In genomic region chr10:88582806-88583583, GRCh38 we compare ENCODE assay signal across 8 cellular contexts. TPM values are rescaled to one million over a fixed set of nuclear protein-coding genes. Genes with fewer than 3 reads are reported as not detected.
DNase-seq lines count a peak whose midpoint lies in the region; ATAC-seq and TF ChIP-seq lines count a peak whose summit lies in the region.

Gene RNLS (minus strand): TSS chr10:88583318.

- peak within 1 kb of the TSS; percentile 98 for H2AFZ ChIP-seq in ACC112 (ENCODE audit: low read length, unreplicated experiment)
- peak within 1 kb of the TSS; percentile 66 for H2AFZ ChIP-seq in neuronal stem cell (ENCODE audit: low read length)

- ATAC-seq in GM18870 (IDR thresholded peaks at IDR 0.05; ENCODE audit: unreplicated experiment): peak; percentile 53
- peak; percentile 85 for ATAC-seq in HG03135 (IDR thresholded peaks at IDR 0.05; ENCODE audit: unreplicated experiment)
- peak; percentile 96 for ATAC-seq in Panc1

- peak within 1 kb of the TSS; percentile 83 for H3K4me2 ChIP-seq in neuronal stem cell (ENCODE audit: insufficient read depth, low read length, poor library complexity, severe bottlenecking)

- H3K36me3 ChIP-seq in ACC112 (ENCODE audit: insufficient read depth, low read length) (no peaks in the 10 kb centered on the region), Panc1 (ENCODE audit: control insufficient read depth, insufficient read depth, low read length) (no peaks in the 10 kb centered on the region), neuronal stem cell (replicated peaks in 1 of 2; ENCODE audit: control insufficient read depth in 2 of 2, insufficient read depth in 2 of 2, low read length in 2 of 2) (no peaks in the 10 kb centered on the region), stomach (no peaks in the 10 kb centered on the region)

- TF ChIP-seq EP300 in stomach (IDR thresholded peaks at IDR 0.05): no peak

- no peak within 1 kb of the TSS for H3K14ac ChIP-seq in neuronal stem cell (ENCODE audit: low read length)

- H3K9me3 Mint-ChIP-seq in activated naive CD4-positive, alpha-beta T cell treated with anti-CD3 and anti-CD28 coated beads for 36 hours: peaks cover 4% of the 10 kb centered on the region

- peak within 1 kb of the TSS; percentile 11 for H2BK15ac ChIP-seq in neuronal stem cell (ENCODE audit: low read length)

- H3K27ac ChIP-seq in ACC112 (ENCODE audit: low read depth, low read length): peak within 1 kb of the TSS; percentile 70
- H3K27ac ChIP-seq in Panc1 (ENCODE audit: low read length): peak within 1 kb of the TSS; percentile 93
- H3K27ac ChIP-seq in neuronal stem cell (replicated peaks; ENCODE audit: low read length): peak within 1 kb of the TSS; percentile 80
- H3K27ac ChIP-seq in stomach: peak within 1 kb of the TSS; percentile 84 to 93 (median 86)

- H3K27ac Mint-ChIP-seq in activated naive CD4-positive, alpha-beta T cell treated with anti-CD3 and anti-CD28 coated beads for 36 hours: peak within 1 kb of the TSS; percentile 89

- DNase-seq in Panc1 (ENCODE audit: low read depth, low spot score) (peak; percentile 30), germinal center (ENCODE audit: low spot score) (peak; percentile 67), neuronal stem cell (ENCODE audit: low spot score) (peak; percentile 39), stomach (peak; percentile 51)
- peak; percentile 76 for DNase-seq in activated naive CD4-positive, alpha-beta T cell treated with anti-CD3 and anti-CD28 coated beads for 36 hours

- no peaks in the 10 kb centered on the region for H3K79me1 ChIP-seq in neuronal stem cell (ENCODE audit: low read depth, low read length)

- no peak for TF ChIP-seq POLR2A in stomach (IDR thresholded peaks at IDR 0.05)

- H3K4me3 Mint-ChIP-seq in activated naive CD4-positive, alpha-beta T cell treated with anti-CD3 and anti-CD28 coated beads for 36 hours: peak within 1 kb of the TSS; percentile 82

- peak within 1 kb of the TSS; percentile 81 for H3K23ac ChIP-seq in neuronal stem cell (ENCODE audit: low read depth, low read length, poor library complexity)

- H3K4me1 ChIP-seq in ACC112 (ENCODE audit: control insufficient read depth, insufficient read depth, low read length, unreplicated experiment) (peaks cover 6% of the 10 kb centered on the region), Panc1 (ENCODE audit: control insufficient read depth, insufficient read depth, low read length) (peaks cover 5% of the 10 kb centered on the region), neuronal stem cell (ENCODE audit: control insufficient read depth in 2 of 2, insufficient read depth in 1 of 2, low read depth in 1 of 2, low read length in 2 of 2) (no peaks in the 10 kb centered on the region), stomach (peaks cover 0 to 19% (median 7%) of the 10 kb centered on the region in 4 donors)

- no peak within 1 kb of the TSS for H2BK120ac ChIP-seq in neuronal stem cell (ENCODE audit: low read depth, low read length)

- WGBS in neuronal stem cell (ENCODE audit: extremely low coverage in 2 of 2, insufficient read length in 2 of 2, insufficient replicate concordance in 1 of 2), 2 donors: no CpG with 5 or more reads among the region's 63 CpGs
- WGBS in stomach, 5 donors: 8 to 45% (median 17%) methylated on average over 9 to 63 of the region's 63 CpGs

- BruUV-seq in Panc1 (replicated peaks; lab: Mats Ljungman, UMichigan): no TSS peak

- peak within 1 kb of the TSS; percentile 60 for H2BK5ac ChIP-seq in neuronal stem cell (ENCODE audit: low read length)

- no peak within 1 kb of the TSS for H4K91ac ChIP-seq in neuronal stem cell (ENCODE audit: low read depth, low read length, poor library complexity)

- peak within 1 kb of the TSS; percentile 97 for H3K9ac ChIP-seq in neuronal stem cell (ENCODE audit: low read depth, low read length, poor library complexity)

- H3K36me3 Mint-ChIP-seq in activated naive CD4-positive, alpha-beta T cell treated with anti-CD3 and anti-CD28 coated beads for 36 hours (ENCODE audit: low read depth): no peaks in the 10 kb centered on the region

- peak within 1 kb of the TSS; percentile 93 for H3K18ac ChIP-seq in neuronal stem cell (ENCODE audit: low read length)

- in situ Hi-C loops in Panc1 (cut with HindIII; ENCODE audit: low pct_unique_long_range_greater_than_20kb, low sequenced_read_pairs): no loop called here

- TF ChIP-seq CTCF in Panc1 (IDR thresholded peaks at IDR 0.05) (peak; percentile 97), stomach (IDR thresholded peaks at IDR 0.05) (peak in 5 of 7 experiments; percentile 8 to 69 (median 55))

- peak within 1 kb of the TSS; percentile 52 for H4K8ac ChIP-seq in neuronal stem cell (ENCODE audit: low read depth, low read length)

- POLR2A ChIA-PET in Panc1 (lab: Charles Lee): interaction anchor here (0.5 to 0.7 kb wide), 6 partner anchors 111 to 730 kb away, joined by 3 to 18 read pairs (median 6); partner anchors contain the start of genes KLLN and PTEN

- intact Hi-C loops in Panc1 (cut with micrococcal nuclease; ENCODE audit: unreplicated experiment): no loop called here
- intact Hi-C loops in activated naive CD4-positive, alpha-beta T cell treated with anti-CD3 and anti-CD28 coated beads for 36 hours (cut with micrococcal nuclease): loop anchor here (5.0 kb wide), 4 partner anchors 229 to 499 kb away; partner anchors contain the start of gene FAS
- intact Hi-C loops in stomach (cut with DNase I; ENCODE audit: low total_unique reads): no loop called here

- peaks cover 5% of the 10 kb centered on the region for H3K27me3 Mint-ChIP-seq in activated naive CD4-positive, alpha-beta T cell treated with anti-CD3 and anti-CD28 coated beads for 36 hours (ENCODE audit: low read depth)

- H3K79me2 ChIP-seq in ACC112 (ENCODE audit: control insufficient read depth, insufficient read depth, low read length, unreplicated experiment): no peaks in the 10 kb centered on the region

- no peak within 1 kb of the TSS for H2AK5ac ChIP-seq in neuronal stem cell (ENCODE audit: low read depth, low read length)

- CTCF ChIA-PET in Panc1 (lab: Charles Lee): interaction anchor here (0.7 to 1.2 kb wide), 5 partner anchors 77 to 1515 kb away, joined by 3 to 9 read pairs (median 4); no protein-coding TSS in a partner anchor
- CTCF ChIA-PET in activated naive CD4-positive, alpha-beta T cell treated with anti-CD3 and anti-CD28 coated beads for 36 hours (lab: Charles Lee): interaction anchor here (0.7 to 2.3 kb wide), 15 partner anchors 9 to 264 kb away, joined by 3 to 14 read pairs (median 3); no protein-coding TSS in a partner anchor

- H3K4ac ChIP-seq in neuronal stem cell (ENCODE audit: low read length): peak within 1 kb of the TSS; percentile 53

- H3K4me1 Mint-ChIP-seq in activated naive CD4-positive, alpha-beta T cell treated with anti-CD3 and anti-CD28 coated beads for 36 hours (ENCODE audit: low read depth): peaks cover 11% of the 10 kb centered on the region

- H3K27me3 ChIP-seq in ACC112 (ENCODE audit: insufficient read depth, low read length) (no peaks in the 10 kb centered on the region), Panc1 (ENCODE audit: control insufficient read depth, insufficient read depth, low read length) (0 out of 2 replicates have a peak, but pooled peaks cover 2% of the 10 kb centered on the region), neuronal stem cell (ENCODE audit: control insufficient read depth in 3 of 3, insufficient read depth in 3 of 3, low read depth in 1 of 3, low read length in 3 of 3) (no peaks in the 10 kb centered on the region), stomach (no peaks in the 10 kb centered on the region)

- H2BK12ac ChIP-seq in neuronal stem cell (ENCODE audit: low read length): no peak within 1 kb of the TSS

- no peaks in the 10 kb centered on the region for H3K9me3 ChIP-seq in Panc1 (ENCODE audit: control insufficient read depth, insufficient read depth, low read depth, low read length)
- no peaks in the 10 kb centered on the region for H3K9me3 ChIP-seq in neuronal stem cell (replicated peaks in 1 of 2; ENCODE audit: control insufficient read depth in 2 of 2, insufficient read depth in 1 of 2, low read depth in 1 of 2, low read length in 2 of 2)
- no peaks in the 10 kb centered on the region for H3K9me3 ChIP-seq in stomach

- H3K4me3 ChIP-seq in ACC112 (ENCODE audit: low read depth, low read length): peak within 1 kb of the TSS; percentile 87
- H3K4me3 ChIP-seq in Panc1 (ENCODE audit: low read depth in 2 of 2, low read length in 2 of 2): peak within 1 kb of the TSS; percentile 74 to 78
- H3K4me3 ChIP-seq in neuronal stem cell (ENCODE audit: low read length in 2 of 2): peak within 1 kb of the TSS in 1 of 2 donors; percentile 88
- H3K4me3 ChIP-seq in stomach: peak within 1 kb of the TSS; percentile 52 to 58 (median 55)

RNA-seq across cellular contexts. Expression of gene RNLS, which starts in this region (rescaled TPM):
- 11.4 TPM for total RNA-seq in Panc1 (2021; ENCODE audit: unreplicated experiment)
- polyA plus RNA-seq in Panc1 (2012; ENCODE audit: insufficient read length): 15.2 TPM
- total RNA-seq in activated naive CD4-positive, alpha-beta T cell treated with anti-CD3 and anti-CD28 coated beads for 36 hours: 1 to 10 TPM; 4.0 to 4.4 TPM
- polyA plus RNA-seq in neuronal stem cell (2013, experiment 1 of 2): 7.2 TPM
- 6.8 TPM for polyA plus RNA-seq in neuronal stem cell (2013, experiment 2 of 2)
- total RNA-seq in stomach: 10 to 100 TPM in 1 of 5 donors, 1 to 10 TPM in 2, not detected in 2; 6.7 to 12.0 (median 9.5) TPM
- polyA plus RNA-seq in stomach: 10 to 100 TPM; 11.2 to 21.5 (median 18.5) TPM
